Comparison of ENCODE assay signal across 12 cellular contexts in the genomic region with DNA sequence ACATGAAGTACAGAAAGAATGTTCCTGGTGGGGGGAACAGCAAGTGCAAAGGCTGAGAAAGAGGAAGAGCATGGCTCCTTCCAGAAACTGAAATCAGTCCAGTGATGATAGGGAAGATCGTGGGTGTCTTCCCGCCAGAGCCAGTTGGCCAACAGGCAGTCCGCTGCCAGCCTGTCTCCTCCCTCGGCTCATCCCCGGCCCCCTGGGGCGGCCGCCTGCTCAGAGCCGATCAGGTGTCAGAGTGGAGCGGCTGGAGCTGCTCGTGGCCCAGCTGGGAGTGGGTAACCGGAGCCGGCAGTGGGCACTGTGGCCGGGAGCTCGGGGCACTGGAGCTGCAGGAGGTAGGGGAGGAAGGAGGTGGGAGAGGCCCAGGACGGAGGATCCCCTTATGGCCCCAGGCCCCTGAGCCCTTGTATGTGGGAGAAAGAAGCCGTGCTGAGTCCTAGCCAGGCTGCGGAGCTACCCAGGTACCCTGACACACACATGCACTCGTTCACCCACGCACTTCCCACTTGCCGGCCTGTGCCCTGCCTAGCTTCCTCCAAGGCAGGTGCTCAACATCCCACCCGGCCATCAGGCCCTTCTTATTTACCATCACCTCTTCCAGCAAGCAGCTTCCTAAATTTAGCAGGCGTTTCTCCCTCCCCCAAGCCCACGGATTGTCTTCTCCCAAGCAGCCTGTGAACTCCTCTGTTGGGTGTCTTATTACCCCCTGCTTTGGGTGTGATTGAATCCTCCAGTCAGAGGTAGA. TPM values are rescaled to one million over a fixed set of nuclear protein-coding genes. Genes with fewer than 3 reads are reported as not detected.
DNase-seq lines count a peak whose midpoint lies in the region; ATAC-seq and TF ChIP-seq lines count a peak whose summit lies in the region.
"Had no signal": no experiment of that assay in that cellular context is flagged by ENCODE, and none has a peak within 500 bp of the region (broad histone marks: within the 10 kb centered on the region; RNA-seq: fewer than 3 reads in every experiment).

No MANE protein-coding gene starts in this region.

- TF ChIP-seq CTCF in glutamatergic neuron (IDR thresholded peaks at IDR 0.05; ENCODE audit: partially characterized antibody, unreplicated experiment) (no peak), left ventricle myocardium inferior (IDR thresholded peaks at IDR 0.05; ENCODE audit: borderline replicate concordance) (no peak)

- no peaks in the 10 kb centered on the region for H3K27me3 Mint-ChIP-seq in stimulated activated naive CD8-positive, alpha-beta T cell treated with anti-CD3 and anti-CD28 coated beads, Interleukin-15, Interleukin-2, amounts not matched to agents 100 ng/mL and 50 ng/mL, for 24 hours
- peaks cover 14% of the 10 kb centered on the region for H3K27me3 Mint-ChIP-seq in glutamatergic neuron (ENCODE audit: unreplicated experiment)

- H3K9me3 ChIP-seq in left ventricle myocardium inferior (replicated peaks), result no peaks in the 10 kb centered on the region

- peaks cover 9% of the 10 kb centered on the region for H3K27me3 ChIP-seq in left ventricle myocardium inferior (ENCODE audit: low read depth)

- no peaks in the 10 kb centered on the region for H3K9me3 Mint-ChIP-seq in stimulated activated naive CD8-positive, alpha-beta T cell treated with anti-CD3 and anti-CD28 coated beads, Interleukin-15, Interleukin-2, amounts not matched to agents 100 ng/mL and 50 ng/mL, for 24 hours
- peaks cover 10% of the 10 kb centered on the region for H3K9me3 Mint-ChIP-seq in glutamatergic neuron (ENCODE audit: unreplicated experiment)

- peaks cover 9% of the 10 kb centered on the region for H3K36me3 Mint-ChIP-seq in stimulated activated naive CD8-positive, alpha-beta T cell treated with anti-CD3 and anti-CD28 coated beads, Interleukin-15, Interleukin-2, amounts not matched to agents 100 ng/mL and 50 ng/mL, for 24 hours (ENCODE audit: low read depth)
- H3K36me3 Mint-ChIP-seq in glutamatergic neuron (ENCODE audit: unreplicated experiment), result no peaks in the 10 kb centered on the region

- H3K36me3 ChIP-seq in left ventricle myocardium inferior, result peaks cover 14% of the 10 kb centered on the region

- no peak for DNase-seq in stimulated activated naive CD8-positive, alpha-beta T cell treated with anti-CD3 and anti-CD28 coated beads, Interleukin-15, Interleukin-2, amounts not matched to agents 100 U/mL and 50 U/mL, for 24 hours
- DNase-seq in NCI-H524 (lab: John Stamatoyannopoulos, UW) (peak; percentile 89 to 92), glutamatergic neuron (no peak), left ventricle myocardium inferior (no peak)
- DNase-seq: left cardiac atrium, PC-3 had no signal

- H3K4me1 Mint-ChIP-seq in stimulated activated naive CD8-positive, alpha-beta T cell treated with anti-CD3 and anti-CD28 coated beads, Interleukin-15, Interleukin-2, amounts not matched to agents 100 ng/mL and 50 ng/mL, for 24 hours (ENCODE audit: low read depth), result peaks cover 26% of the 10 kb centered on the region
- peaks cover 5% of the 10 kb centered on the region for H3K4me1 Mint-ChIP-seq in glutamatergic neuron (ENCODE audit: low read depth, unreplicated experiment)

- H3K4me1 ChIP-seq in left ventricle myocardium inferior, result peaks cover 25% of the 10 kb centered on the region

- H3K27ac ChIP-seq in left ventricle myocardium inferior (replicated peaks), result no peak overlapping the region

- H3K4me3 Mint-ChIP-seq in stimulated activated naive CD8-positive, alpha-beta T cell treated with anti-CD3 and anti-CD28 coated beads, Interleukin-15, Interleukin-2, amounts not matched to agents 100 ng/mL and 50 ng/mL, for 24 hours, result peak overlapping the region; percentile 65
- peak overlapping the region; percentile 64 for H3K4me3 Mint-ChIP-seq in glutamatergic neuron (ENCODE audit: unreplicated experiment)

- H3K27ac Mint-ChIP-seq in stimulated activated naive CD8-positive, alpha-beta T cell treated with anti-CD3 and anti-CD28 coated beads, Interleukin-15, Interleukin-2, amounts not matched to agents 100 ng/mL and 50 ng/mL, for 24 hours, result no peak overlapping the region
- no peak overlapping the region for H3K27ac Mint-ChIP-seq in glutamatergic neuron (ENCODE audit: unreplicated experiment)

- ATAC-seq in stimulated activated naive CD8-positive, alpha-beta T cell treated with anti-CD3 and anti-CD28 coated beads, Interleukin-15, Interleukin-2, amounts not matched to agents 100 U/mL and 50 U/mL, for 24 hours, result no peak
- ATAC-seq in esophagus mucosa (no peak), HG02840 (IDR thresholded peaks at IDR 0.05; ENCODE audit: low FRiP score, unreplicated experiment) (no peak), HG03108 (IDR thresholded peaks at IDR 0.05; ENCODE audit: unreplicated experiment) (no peak)
- ATAC-seq: left cardiac atrium, PC-3 had no signal

- intact Hi-C loops in left ventricle myocardium inferior (cut with micrococcal nuclease), result no loop called here

- no peak overlapping the region for H3K4me3 ChIP-seq in left ventricle myocardium inferior

RNA-seq across cellular contexts. Expression of gene ANKRD24, which starts 1.7 kb away (rescaled TPM):
- 6.1 TPM for total RNA-seq in glutamatergic neuron (ENCODE audit: unreplicated experiment)
- total RNA-seq in esophagus mucosa, result 0.08 TPM
- total RNA-seq in left ventricle myocardium inferior, result 0.22 TPM

RNA-seq across cellular contexts. Expression of gene SIRT6, which starts 1.8 kb away (rescaled TPM):
- 48.3 TPM for total RNA-seq in glutamatergic neuron (ENCODE audit: unreplicated experiment)
- total RNA-seq in esophagus mucosa, result 13.2 TPM
- total RNA-seq in left ventricle myocardium inferior, result 12.9 TPM

RNA-seq across cellular contexts. Expression of gene CREB3L3, which starts 30.7 kb away (rescaled TPM):
- total RNA-seq in glutamatergic neuron (ENCODE audit: unreplicated experiment), result not detected
- not detected for total RNA-seq in esophagus mucosa
- not detected for total RNA-seq in left ventricle myocardium inferior
- total RNA-seq: endothelial cell of umbilical vein, left cardiac atrium, PC-3, urinary bladder had no signal

RNA-seq across cellular contexts. Expression of gene EBI3, which starts 45.2 kb away (rescaled TPM):
- total RNA-seq in glutamatergic neuron (ENCODE audit: unreplicated experiment) (not detected), esophagus mucosa (0.44 TPM), left ventricle myocardium inferior (0.49 TPM)
- total RNA-seq: PC-3 had no signal

Comparison
In these comparisons a context has a peak if more than half of its experiments do, and no peak if none do; other contexts are left out.
1. DNase-seq: peak in NCI-H524 (2 of 2); none in stimulated activated naive CD8-positive, alpha-beta T cell treated with anti-CD3 and anti-CD28 coated beads, Interleukin-15, Interleukin-2, amounts not matched to agents 100 U/mL and 50 U/mL, for 24 hours (single experiment), glutamatergic neuron (single experiment) and left ventricle myocardium inferior (single experiment).